9 cellular contexts compared by ENCODE assay signal in genomic region chr9:126397056-126397455, GRCh38.
DNase-seq lines count a peak whose midpoint lies in the region; ATAC-seq, FAIRE-seq and TF ChIP-seq lines count a peak whose summit lies in the region.
"Had no signal": no experiment of that assay in that cellular context is flagged by ENCODE, and none has a peak within 500 bp of the region (broad histone marks: within the 10 kb centered on the region; RNA-seq: fewer than 3 reads in every experiment).

No MANE protein-coding gene starts in this region.

- H3K27me3 ChIP-seq in layer of hippocampus (ENCODE audit: control insufficient read depth, insufficient read depth, low read length) (no peaks in the 10 kb centered on the region), transverse colon (no peaks in the 10 kb centered on the region)

- no peaks in the 10 kb centered on the region for H3K9me3 ChIP-seq in transverse colon

- peak in 3 of 5 experiments; percentile 22 to 45 (median 40) for TF ChIP-seq CTCF in transverse colon (IDR thresholded peaks at IDR 0.05)
- TF ChIP-seq CTCF in D721Med (IDR thresholded peaks at IDR 0.05; ENCODE audit: insufficient read depth, missing control alignments) = no peak

- H3K4me1 ChIP-seq in transverse colon = peaks cover 0 to 27% (median 6%) of the 10 kb centered on the region in 4 donors

- intact Hi-C loops in transverse colon (cut with DNase I; ENCODE audit: low total_unique reads) = loop anchor here (5.0 kb wide), 1 partner anchor 990 kb away; no protein-coding TSS in a partner anchor
- intact Hi-C loops in left ventricle myocardium superior (cut with micrococcal nuclease) = loop anchor here (5.0 kb wide), 2 partner anchors 80 to 95 kb away; no protein-coding TSS in a partner anchor

- no peak for TF ChIP-seq POLR2A in transverse colon (IDR thresholded peaks at IDR 0.05)

- H3K36me3 ChIP-seq in transverse colon = no peaks in the 10 kb centered on the region

- FAIRE-seq in D721Med (lab: Jason Lieb, UNC) = no peak
- FAIRE-seq: TTC549 had no signal

- peak overlapping the region; percentile 17 for H3K27ac ChIP-seq in layer of hippocampus (ENCODE audit: low read depth, low read length)
- H3K27ac ChIP-seq in transverse colon = no peak overlapping the region

- ATAC-seq in GM19351 (IDR thresholded peaks at IDR 0.05; ENCODE audit: unreplicated experiment) = peak; percentile 89
- ATAC-seq in HG03175 (IDR thresholded peaks at IDR 0.05; ENCODE audit: unreplicated experiment) = peak; percentile 86
- ATAC-seq in left ventricle myocardium superior = no peak

- no peak overlapping the region for H3K4me3 ChIP-seq in transverse colon

- in situ Hi-C loops in transverse colon (cut with MboI; ENCODE audit: low pct_ligation_motif_present in 1 of 4, low pct_unique_long_range_greater_than_20kb in 1 of 4, low sequenced_read_pairs in 3 of 4) = loop anchor here in 3 of 4 donors (5.0 to 25.0 kb wide), 4 partner anchors 85 to 985 kb away; no protein-coding TSS in a partner anchor

- TF ChIP-seq EP300 in transverse colon (IDR thresholded peaks at IDR 0.05; ENCODE audit: low read depth) = no peak

- 42 to 77% methylated on average over 4 to 5 of the region's 5 CpGs for WGBS in transverse colon (ENCODE audit: low coverage in 1 of 2), 2 donors

- peak; percentile 58 for DNase-seq in activated CD4-positive, alpha-beta T cell treated with anti-CD3 and anti-CD28 coated beads, Interleukin-2, amount 50 U/mL, for 1 hour
- DNase-seq in transverse colon = peak; percentile 66
- DNase-seq in left ventricle myocardium superior = no peak
- DNase-seq in D721Med (ENCODE audit: insufficient read length, low spot score) = no peak
- DNase-seq in SKM-1 (lab: John Stamatoyannopoulos, UW; ENCODE audit: unreplicated experiment) = no peak

Comparison
In these comparisons a context has a peak if more than half of its experiments do, and no peak if none do; other contexts are left out.
1. DNase-seq: peak in activated CD4-positive, alpha-beta T cell treated with anti-CD3 and anti-CD28 coated beads, Interleukin-2, amount 50 U/mL, for 1 hour (single experiment) and transverse colon (single experiment); none in left ventricle myocardium superior (single experiment), D721Med (single experiment) and SKM-1 (single experiment).